In the genomic region with DNA sequence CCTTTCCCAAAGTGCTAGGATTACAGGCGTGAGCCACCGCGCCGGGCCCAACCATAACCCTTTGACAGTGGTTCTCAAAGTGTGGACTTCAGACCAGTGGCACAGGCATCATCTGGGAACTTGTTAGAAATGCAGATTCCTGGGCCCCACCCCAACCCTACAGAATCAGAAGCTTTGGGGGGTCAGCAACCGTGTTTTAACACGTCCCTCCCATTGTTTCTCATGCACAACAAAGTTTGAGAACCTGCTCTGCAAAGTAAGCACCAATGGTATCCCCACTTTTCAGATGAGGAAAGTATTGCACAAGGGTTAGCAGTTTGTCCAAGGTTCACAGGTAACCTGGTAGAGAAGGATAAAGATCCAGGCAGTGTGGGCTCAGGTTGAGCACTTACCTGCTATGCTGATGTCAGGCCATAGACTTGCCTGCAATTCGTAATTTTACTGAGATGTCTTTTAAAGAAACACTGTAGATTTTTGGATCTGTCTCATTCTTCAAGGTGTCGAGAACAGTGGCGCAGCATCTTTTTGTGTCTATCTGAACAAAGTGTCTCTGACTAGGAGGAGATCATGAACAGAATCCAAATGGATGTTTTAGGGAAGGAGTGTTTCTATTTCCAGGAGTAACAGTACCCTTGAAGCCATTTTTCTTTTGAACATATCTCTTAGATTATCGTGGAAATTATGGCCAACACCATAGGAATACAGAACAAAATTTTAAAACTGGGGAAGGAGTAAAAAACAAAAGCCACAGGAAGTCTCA, we compare ENCODE assay signal across 14 cellular contexts. TPM values are rescaled to one million over a fixed set of nuclear protein-coding genes. Genes with fewer than 3 reads are reported as not detected.
A peak's percentile ranks its signal among the peaks of the same experiment; 100 is the strongest.
DNase-seq lines count a peak whose midpoint lies in the region; ATAC-seq and TF ChIP-seq lines count a peak whose summit lies in the region.
"Had no signal": no experiment of that assay in that cellular context is flagged by ENCODE, and none has a peak within 500 bp of the region (broad histone marks: within the 10 kb centered on the region; RNA-seq: fewer than 3 reads in every experiment).

No MANE protein-coding gene starts in this region.

- 68 to 75% methylated on average over 10 of the region's 10 CpGs for WGBS in GM23248 (ENCODE audit: low coverage in 1 of 2, low lambda C conversion rate in 2 of 2, missing lambda C conversion rate in 2 of 2), 2 experiments
- 80 to 88% (median 83%) methylated on average over 8 to 10 of the region's 10 CpGs for WGBS in adrenal gland, 4 donors
- 70% methylated on average over 10 of the region's 10 CpGs for WGBS in right cardiac atrium

- ATAC-seq in right cardiac atrium = no peak
- no peak for ATAC-seq in T-helper 17 cell
- no peak for ATAC-seq in GM21528 (IDR thresholded peaks at IDR 0.05; ENCODE audit: low FRiP score, unreplicated experiment)
- ATAC-seq: stimulated activated effector memory CD8-positive, alpha-beta T cell treated with anti-CD3 and anti-CD28 coated beads, Interleukin-12 subunit alpha, Interleukin-12 subunit beta, amount 100 ng/mL, for 72 hours had no signal

- in situ Hi-C loops in GM23248 (cut with MboI) = no loop called here

- H3K36me3 Mint-ChIP-seq in T-helper 17 cell (ENCODE audit: low read depth) = peaks cover 6% of the 10 kb centered on the region
- H3K36me3 Mint-ChIP-seq: stimulated activated effector memory CD8-positive, alpha-beta T cell treated with anti-CD3 and anti-CD28 coated beads, Interleukin-12 subunit alpha, Interleukin-12 subunit beta, amount 100 ng/mL, for 72 hours had no signal

- no peak for TF ChIP-seq POLR2A in adrenal gland (IDR thresholded peaks at IDR 0.05)

- no peak for TF ChIP-seq CTCF in adrenal gland (IDR thresholded peaks at IDR 0.05)

- H3K4me3 ChIP-seq in GM23248 = peak overlapping the region; percentile 29
- no peak overlapping the region for H3K4me3 ChIP-seq in adrenal gland
- H3K4me3 ChIP-seq in right cardiac atrium (ENCODE audit: low read length) = no peak overlapping the region
- no peak overlapping the region for H3K4me3 ChIP-seq in skeletal muscle satellite cell (ENCODE audit: low read length)
- H3K4me3 ChIP-seq: MG63 had no signal

- H3K9me2 ChIP-seq in GM23248 (ENCODE audit: insufficient read depth) = no peaks in the 10 kb centered on the region

- H3K9ac ChIP-seq in GM23248 (peak overlapping the region; percentile 76), skeletal muscle satellite cell (ENCODE audit: low read depth, low read length) (peak overlapping the region; percentile 5)

- no peak overlapping the region for H3K4me3 Mint-ChIP-seq in T-helper 17 cell
- H3K4me3 Mint-ChIP-seq: stimulated activated effector memory CD8-positive, alpha-beta T cell treated with anti-CD3 and anti-CD28 coated beads, Interleukin-12 subunit alpha, Interleukin-12 subunit beta, amount 100 ng/mL, for 72 hours had no signal

- H3K27me3 ChIP-seq in GM23248 (replicated peaks; ENCODE audit: insufficient read depth) = no peaks in the 10 kb centered on the region
- H3K27me3 ChIP-seq in adrenal gland = no peaks in the 10 kb centered on the region
- H3K27me3 ChIP-seq in right cardiac atrium (ENCODE audit: control insufficient read depth, insufficient read depth) = no peaks in the 10 kb centered on the region
- peaks cover 4% of the 10 kb centered on the region for H3K27me3 ChIP-seq in skeletal muscle satellite cell (ENCODE audit: control insufficient read depth, insufficient read depth, low read length)
- H3K27me3 ChIP-seq: MG63 had no signal

- no peaks in the 10 kb centered on the region for H4K20me1 ChIP-seq in GM23248 (ENCODE audit: insufficient read depth)

- no peak overlapping the region for H3K27ac Mint-ChIP-seq in T-helper 17 cell
- H3K27ac Mint-ChIP-seq: stimulated activated effector memory CD8-positive, alpha-beta T cell treated with anti-CD3 and anti-CD28 coated beads, Interleukin-12 subunit alpha, Interleukin-12 subunit beta, amount 100 ng/mL, for 72 hours had no signal

- H3K4me1 ChIP-seq in GM23248 (ENCODE audit: insufficient read depth) (peaks cover 50% of the 10 kb centered on the region), adrenal gland (replicated peaks in 1 of 2) (peaks cover 20 to 29% of the 10 kb centered on the region in 2 donors), right cardiac atrium (ENCODE audit: control insufficient read depth, insufficient read depth, low read length) (peaks cover 8% of the 10 kb centered on the region), skeletal muscle satellite cell (ENCODE audit: control insufficient read depth, insufficient read depth, low read length) (peaks cover 60% of the 10 kb centered on the region)

- DNase-seq in GM23248 = no peak
- DNase-seq in adrenal gland = no peak
- DNase-seq in right cardiac atrium = no peak
- DNase-seq in NCI-H446 (lab: John Stamatoyannopoulos, UW) = no peak
- DNase-seq in T-helper 17 cell = no peak
- no peak for DNase-seq in dermis blood vessel endothelial cell
- DNase-seq: activated CD4-positive, alpha-beta T cell treated with anti-CD3 and anti-CD28 coated beads for 4 hours; activated gamma-delta T cell; naive B cell; NCI-H524 treated with DMSO at 0.1 percent for 48 hours had no signal

- H2AFZ ChIP-seq in GM23248 = 0 out of 2 replicates have a peak overlapping the region, but pooled peaks have one; percentile 23

- intact Hi-C loops in adrenal gland (cut with DNase I) (no loop called here), right cardiac atrium (cut with DNase I) (no loop called here)

- peaks cover 9% of the 10 kb centered on the region for H3K4me1 Mint-ChIP-seq in T-helper 17 cell

- 0 out of 2 replicates have a peak, but pooled peaks cover 4% of the 10 kb centered on the region for H3K79me2 ChIP-seq in GM23248 (ENCODE audit: insufficient read depth)

- H3K27me3 Mint-ChIP-seq in T-helper 17 cell = peaks cover 80% of the 10 kb centered on the region

- H3K36me3 ChIP-seq in GM23248 (ENCODE audit: low read depth) = no peaks in the 10 kb centered on the region
- H3K36me3 ChIP-seq in adrenal gland (replicated peaks in 1 of 2) = no peaks in the 10 kb centered on the region
- no peaks in the 10 kb centered on the region for H3K36me3 ChIP-seq in skeletal muscle satellite cell (ENCODE audit: insufficient read depth, low read length)
- H3K36me3 ChIP-seq: MG63 had no signal

- peak overlapping the region; percentile 64 for H3K4me2 ChIP-seq in GM23248 (ENCODE audit: unreplicated experiment)
- peak overlapping the region; percentile 65 for H3K4me2 ChIP-seq in skeletal muscle satellite cell (ENCODE audit: low read length)

- H3K9me3 ChIP-seq in GM23248 (ENCODE audit: low read depth) (no peaks in the 10 kb centered on the region), adrenal gland (replicated peaks in 1 of 3) (no peaks in the 10 kb centered on the region), right cardiac atrium (ENCODE audit: control insufficient read depth, low read length) (no peaks in the 10 kb centered on the region), skeletal muscle satellite cell (replicated peaks; ENCODE audit: low read length) (no peaks in the 10 kb centered on the region), T-helper 17 cell (ENCODE audit: control insufficient read depth, low read length, poor library complexity, severe bottlenecking) (no peaks in the 10 kb centered on the region)
- H3K9me3 ChIP-seq: MG63 had no signal

- H3F3A ChIP-seq in GM23248 (ENCODE audit: insufficient read depth) = peaks cover 45% of the 10 kb centered on the region

- H3K27ac ChIP-seq in GM23248 (peak overlapping the region; percentile 91), adrenal gland (peak overlapping the region in 4 of 5 donors; percentile 11 to 79 (median 64)), right cardiac atrium (ENCODE audit: low read length) (peak overlapping the region; percentile 79)

RNA-seq across cellular contexts. Expression of a gene that starts 2.5 kb away (rescaled TPM):
- 10.0 and 13.2 TPM in 2 replicates for total RNA-seq in GM23248 (2014; rRNA removed; shearing (Covaris generic))
- 1.2 TPM in 2 replicates for polyA plus RNA-seq in GM23248 (2016; fragmentation: Nextera tagmentation; extraction: Ambion mirVana)
- total RNA-seq in adrenal gland = 10 to 100 TPM in 7 of 8 donors, 1 to 10 TPM in 1; 7.8 to 32.5 (median 21.9) TPM
- polyA plus RNA-seq in adrenal gland = 1 to 10 TPM; 1.9 to 4.5 (median 2.7) TPM
- total RNA-seq in right cardiac atrium = 10 to 100 TPM; 34.8 to 50.7 (median 38.4) TPM
- polyA plus RNA-seq in right cardiac atrium = 12.5 TPM
- total RNA-seq in skeletal muscle satellite cell (2012; rRNA removed) = 17.2 and 32.8 TPM in 2 replicates
- under 1 TPM in 1 of 2 donors, not detected in 1; 0.10 TPM for total RNA-seq in T-helper 17 cell
- under 0.01 and 0.09 TPM in 2 replicates for total RNA-seq in dermis blood vessel endothelial cell

RNA-seq across cellular contexts. Expression of a gene that starts 42.1 kb away (rescaled TPM):
- 23.3 and 23.6 TPM in 2 replicates for total RNA-seq in GM23248 (2014; rRNA removed; shearing (Covaris generic))
- polyA plus RNA-seq in GM23248 (2016; fragmentation: Nextera tagmentation; extraction: Ambion mirVana) (20.4 and 24.0 TPM in 2 replicates), adrenal gland (10 to 100 TPM in 1 of 3 donors, 1 to 10 TPM in 2; 7.2 to 19.0 (median 7.5) TPM), right cardiac atrium (10.7 TPM)
- total RNA-seq in adrenal gland (10 to 100 TPM; 11.4 to 26.4 (median 15.1) TPM), right cardiac atrium (10 to 100 TPM; 21.0 to 27.1 (median 22.8) TPM), T-helper 17 cell (10 to 100 TPM; 14.0 to 15.4 TPM), dermis blood vessel endothelial cell (19.6 and 22.7 TPM in 2 replicates)
- 25.9 and 26.2 TPM in 2 replicates for total RNA-seq in skeletal muscle satellite cell (2012; rRNA removed)
